ENCODE assay signal across 8 cellular contexts in genomic region chr2:88669371-88670214, GRCh38. TPM values are rescaled to one million over a fixed set of nuclear protein-coding genes. Genes with fewer than 3 reads are reported as not detected.
DNase-seq lines count a peak whose midpoint lies in the region; ATAC-seq, FAIRE-seq and TF ChIP-seq lines count a peak whose summit lies in the region.

No MANE protein-coding gene starts in this region.

- ATAC-seq in GM18517 (IDR thresholded peaks at IDR 0.05; ENCODE audit: unreplicated experiment) (peak; percentile 80), HG03060 (IDR thresholded peaks at IDR 0.05; ENCODE audit: low read depth, unreplicated experiment) (peak; percentile 59), HepG2 (peak; percentile 84), GM21737 (IDR thresholded peaks at IDR 0.05; ENCODE audit: unreplicated experiment) (no peak)

- TF ChIP-seq CTCF in bronchial epithelial cell (IDR thresholded peaks at IDR 0.05; ENCODE audit: insufficient read depth, low read length, severe bottlenecking) (peak; percentile 69), HepG2 (CRISPR knock-in tag; IDR thresholded peaks at IDR 0.05) (peak; percentile 80)

- H3K27ac ChIP-seq in HepG2 (ENCODE audit: extremely low read length, insufficient read depth, low read length), result no peak overlapping the region

- POLR2A ChIA-PET in HepG2 (lab: Yijun Ruan, JAX), result interaction anchor here (0.9 to 1.7 kb wide), 5 partner anchors 10 to 70 kb away, joined by 3 to 7 read pairs (median 4); partner anchors contain the start of genes EIF2AK3 and RPIA

- peak; percentile 59; the same call in 1 of the 2 replicates for TF ChIP-seq RAD21 in HepG2 (CRISPR knock-in tag; IDR thresholded peaks at IDR 0.05)

- H4K20me1 ChIP-seq in HepG2 (ENCODE audit: insufficient read depth, low read length), result no peaks in the 10 kb centered on the region

- intact Hi-C loops in HepG2 (cut with micrococcal nuclease; ENCODE audit: unreplicated experiment), result loop anchor here (1.0 kb wide), 3 partner anchors 22 to 78 kb away; partner anchors contain the start of genes EIF2AK3 and RPIA

- FAIRE-seq in bronchial epithelial cell (lab: Jason Lieb, UNC) (no peak), HepG2 (lab: Jason Lieb, UNC) (peak; percentile 43)

- H3K9me3 ChIP-seq in HepG2 (ENCODE audit: low read length), result no peaks in the 10 kb centered on the region

- no peak for TF ChIP-seq POLR2A in HepG2 (IDR thresholded peaks at IDR 0.05; ENCODE audit: insufficient read depth in 1 of 2, low read depth in 2 of 2, low read length in 2 of 2)

- in situ Hi-C loops in HepG2 (cut with HindIII; ENCODE audit: extremely low pct_ligation_motif_present, low pct_unique_long_range_greater_than_20kb), result loop anchor here (5.0 kb wide), 1 partner anchor 77 kb away; no protein-coding TSS in a partner anchor

- H3K9ac ChIP-seq in HepG2 (ENCODE audit: insufficient read depth, low read depth, low read length), result no peak overlapping the region

- TF ChIP-seq EP300 in HepG2 (IDR thresholded peaks at IDR 0.05; ENCODE audit: low read depth in 2 of 2, low read length in 2 of 2) (no peak), HepG2 (CRISPR knock-in tag; IDR thresholded peaks at IDR 0.05; ENCODE audit: borderline replicate concordance) (no peak)

- H2AFZ ChIP-seq in HepG2 (ENCODE audit: low read length), result no peak overlapping the region

- H3K4me3 ChIP-seq in bronchial epithelial cell (ENCODE audit: low read depth, low read length) (no peak overlapping the region), HepG2 (replicated peaks in 1 of 3; ENCODE audit: insufficient read depth in 1 of 3, low read depth in 2 of 3, low read length in 3 of 3) (no peak overlapping the region)

- peaks cover 13% of the 10 kb centered on the region for H3K4me1 ChIP-seq in HepG2 (ENCODE audit: insufficient read depth, low read length)

- no TSS peak for BruUV-seq in HepG2 (replicated peaks; lab: Mats Ljungman, UMichigan)

- CTCF ChIA-PET in HepG2 (lab: Yijun Ruan, JAX; ENCODE audit: low intra/inter-chr PET ratio, low total read pairs), result interaction anchor here (6.6 kb wide), 1 partner anchor 78 kb away, joined by 139 read pairs; no protein-coding TSS in a partner anchor

- WGBS in HepG2 (ENCODE audit: low lambda C conversion rate), result 54% methylated on average over 6 of the region's 6 CpGs

- no peaks in the 10 kb centered on the region for H3K36me3 ChIP-seq in bronchial epithelial cell (ENCODE audit: control insufficient read depth, insufficient read depth, low read length)
- H3K36me3 ChIP-seq in HepG2 (replicated peaks in 1 of 2; ENCODE audit: control insufficient read depth in 1 of 2, insufficient read depth in 2 of 2, low read length in 2 of 2), result no peaks in the 10 kb centered on the region

- peak; percentile 56 for DNase-seq in D341Med (ENCODE audit: low spot score)
- peak; percentile 26 for DNase-seq in NCI-H82 treated with DMSO at 0.1 percent for 48 hours (lab: John Stamatoyannopoulos, UW; ENCODE audit: unreplicated experiment)
- peak; percentile 53 for DNase-seq in bronchial epithelial cell (ENCODE audit: low read depth)
- peak; percentile 58 for DNase-seq in HepG2 (ENCODE audit: low spot score)
- no peak for DNase-seq in C1 segment of cervical spinal cord (lab: John Stamatoyannopoulos, UW)

- no peaks in the 10 kb centered on the region for H3K79me2 ChIP-seq in HepG2 (ENCODE audit: insufficient read depth, low read length)

- H3K27me3 ChIP-seq in bronchial epithelial cell (ENCODE audit: control insufficient read depth, insufficient read depth, low read length) (no peaks in the 10 kb centered on the region), HepG2 (ENCODE audit: control insufficient read depth in 1 of 2, insufficient read depth in 2 of 2, low read length in 2 of 2) (no peaks in the 10 kb centered on the region)

- H3K4me2 ChIP-seq in HepG2 (ENCODE audit: low read depth, low read length), result no peak overlapping the region

TF ChIP-seq in HepG2, 621 proteins besides CTCF, POLR2A, EP300 and RAD21 (continues in another document):
- TF ChIP-seq IRX3 (CRISPR knock-in tag; IDR thresholded peaks at IDR 0.05; ENCODE audit: borderline replicate concordance, low read depth) (no peak), SAP130 (CRISPR knock-in tag; IDR thresholded peaks at IDR 0.05; ENCODE audit: low read depth) (peak; percentile 10; the same call in 1 of the 2 replicates), BRF2 (CRISPR knock-in tag; IDR thresholded peaks at IDR 0.05) (no peak), KAT7 (CRISPR knock-in tag; IDR thresholded peaks at IDR 0.05; ENCODE audit: borderline replicate concordance) (no peak), ZNF382 (CRISPR knock-in tag; IDR thresholded peaks at IDR 0.05; ENCODE audit: borderline replicate concordance) (no peak), SPEN (CRISPR knock-in tag; IDR thresholded peaks at IDR 0.05; ENCODE audit: low read depth) (no peak), MAFF (IDR thresholded peaks at IDR 0.05; ENCODE audit: low read depth, low read length) (no peak), ONECUT2 (CRISPR knock-in tag; IDR thresholded peaks at IDR 0.05) (0 out of 2 replicates have a peak, but pooled peaks have one; percentile 16)

RNA-seq across cellular contexts. Expression of gene RPIA, which starts 21.9 kb away (rescaled TPM):
- 6.3 and 6.4 TPM in 2 replicates for total RNA-seq in bronchial epithelial cell
- total RNA-seq in HepG2 (2016; rRNA removed; fragmentation: Illumina TruSeq; extraction: Trizol), result 23.9 and 31.6 TPM in 2 replicates
- total RNA-seq in HepG2 (2016; cell fraction: cytosol; rRNA removed; fragmentation: Illumina TruSeq; extraction: Trizol; ENCODE audit: low read depth), result 12.9 and 13.3 TPM in 2 replicates
- 23.0 and 31.5 TPM in 2 replicates for total RNA-seq in HepG2 (2016; cell fraction: insoluble cytoplasmic fraction; rRNA removed; fragmentation: Illumina TruSeq; extraction: Trizol)
- total RNA-seq in HepG2 (2016; cell fraction: membrane; rRNA removed; fragmentation: Illumina TruSeq; extraction: Trizol), result 25.6 and 26.4 TPM in 2 replicates
- 14.1 and 18.1 TPM in 2 replicates for total RNA-seq in HepG2 (2016; cell fraction: nucleus; rRNA removed; fragmentation: Illumina TruSeq; extraction: Trizol)
- 13.3 and 13.7 TPM in 2 replicates for polyA plus RNA-seq in HepG2 (2011; rRNA removed)
- 12.9 and 13.4 TPM in 2 replicates for polyA plus RNA-seq in HepG2 (2011; cell fraction: cytosol; rRNA removed)
- 6.1 and 9.3 TPM in 2 replicates for polyA plus RNA-seq in HepG2 (2011; cell fraction: nucleus; rRNA removed)
- polyA plus RNA-seq in HepG2 (2012), result 21.5 and 22.6 TPM in 2 replicates
- polyA plus RNA-seq in HepG2 (2016; cell fraction: cytosol; fragmentation: Illumina TruSeq; extraction: Trizol; ENCODE audit: low read depth), result 23.8 and 26.4 TPM in 2 replicates
- 50.9 and 54.3 TPM in 2 replicates for polyA plus RNA-seq in HepG2 (2016; cell fraction: insoluble cytoplasmic fraction; fragmentation: Illumina TruSeq; extraction: Trizol; ENCODE audit: low read depth)
- 31.6 and 32.5 TPM in 2 replicates for polyA plus RNA-seq in HepG2 (2016; cell fraction: membrane; fragmentation: Illumina TruSeq; extraction: Trizol; ENCODE audit: low read depth)
- 37.5 and 37.9 TPM in 2 replicates for polyA plus RNA-seq in HepG2 (2016; cell fraction: nucleus; fragmentation: Illumina TruSeq; extraction: Trizol; ENCODE audit: insufficient read depth, low read depth)
- 8.2 and 8.9 TPM in 2 replicates for polyA minus RNA-seq in HepG2 (2011; rRNA and poly(A)+ RNA removed; ENCODE audit: low replicate concordance)
- 7.5 and 8.7 TPM in 2 replicates for polyA minus RNA-seq in HepG2 (2011; cell fraction: cytosol; rRNA and poly(A)+ RNA removed)
- 10.8 and 12.0 TPM in 2 replicates for polyA minus RNA-seq in HepG2 (2011; cell fraction: nucleus; rRNA and poly(A)+ RNA removed)

RNA-seq across cellular contexts. Expression of gene EIF2AK3, which starts 42.3 kb away (rescaled TPM):
- total RNA-seq in bronchial epithelial cell (24.7 and 29.7 TPM in 2 replicates), HepG2 (2016; rRNA removed; fragmentation: Illumina TruSeq; extraction: Trizol) (19.3 and 30.6 TPM in 2 replicates)
- 1.9 and 4.1 TPM in 2 replicates for total RNA-seq in HepG2 (2016; cell fraction: cytosol; rRNA removed; fragmentation: Illumina TruSeq; extraction: Trizol; ENCODE audit: low read depth)
- 16.3 and 30.3 TPM in 2 replicates for total RNA-seq in HepG2 (2016; cell fraction: insoluble cytoplasmic fraction; rRNA removed; fragmentation: Illumina TruSeq; extraction: Trizol)
- 5.7 and 7.5 TPM in 2 replicates for total RNA-seq in HepG2 (2016; cell fraction: membrane; rRNA removed; fragmentation: Illumina TruSeq; extraction: Trizol)
- total RNA-seq in HepG2 (2016; cell fraction: nucleus; rRNA removed; fragmentation: Illumina TruSeq; extraction: Trizol), result 44.3 and 53.8 TPM in 2 replicates
- polyA plus RNA-seq in HepG2 (2011; rRNA removed), result 10.3 and 11.6 TPM in 2 replicates
- 5.9 and 10.2 TPM in 2 replicates for polyA plus RNA-seq in HepG2 (2011; cell fraction: cytosol; rRNA removed)
- 8.8 and 10.0 TPM in 2 replicates for polyA plus RNA-seq in HepG2 (2011; cell fraction: nucleus; rRNA removed)
- 16.3 and 19.2 TPM in 2 replicates for polyA plus RNA-seq in HepG2 (2012)
- polyA plus RNA-seq in HepG2 (2016; cell fraction: cytosol; fragmentation: Illumina TruSeq; extraction: Trizol; ENCODE audit: low read depth), result 0.80 and 1.0 TPM in 2 replicates
- polyA plus RNA-seq in HepG2 (2016; cell fraction: insoluble cytoplasmic fraction; fragmentation: Illumina TruSeq; extraction: Trizol; ENCODE audit: low read depth), result 8.4 and 9.4 TPM in 2 replicates
- 1.9 TPM in 2 replicates for polyA plus RNA-seq in HepG2 (2016; cell fraction: membrane; fragmentation: Illumina TruSeq; extraction: Trizol; ENCODE audit: low read depth)
- polyA plus RNA-seq in HepG2 (2016; cell fraction: nucleus; fragmentation: Illumina TruSeq; extraction: Trizol; ENCODE audit: insufficient read depth, low read depth), result 38.2 and 39.9 TPM in 2 replicates
- 5.4 and 6.6 TPM in 2 replicates for polyA minus RNA-seq in HepG2 (2011; rRNA and poly(A)+ RNA removed; ENCODE audit: low replicate concordance)
- 14.1 and 21.9 TPM in 2 replicates for polyA minus RNA-seq in HepG2 (2011; cell fraction: cytosol; rRNA and poly(A)+ RNA removed)
- 34.6 and 44.7 TPM in 2 replicates for polyA minus RNA-seq in HepG2 (2011; cell fraction: nucleus; rRNA and poly(A)+ RNA removed)

Comparison
In these comparisons a context has a peak if more than half of its experiments do, and no peak if none do; other contexts are left out.
1. DNase-seq: peak in D341Med (single experiment), NCI-H82 treated with DMSO at 0.1 percent for 48 hours (single experiment), bronchial epithelial cell (single experiment) and HepG2 (single experiment); none in C1 segment of cervical spinal cord (0 of 14).